In genomic region chr14:104968153-104968527, GRCh38 we compare ENCODE assay signal across 1 cellular context.
TF ChIP-seq lines count a peak whose summit lies in the region.

No MANE protein-coding gene starts in this region.

TF ChIP-seq in HepG2, 621 proteins besides CTCF, POLR2A, EP300 and RAD21:
- no peak for TF ChIP-seq ZNF362 (CRISPR knock-in tag; IDR thresholded peaks at IDR 0.05; ENCODE audit: borderline replicate concordance)
- TF ChIP-seq NR1H2 (CRISPR knock-in tag; IDR thresholded peaks at IDR 0.05; ENCODE audit: borderline replicate concordance, low read depth) = no peak
- no peak for TF ChIP-seq POGZ (CRISPR knock-in tag; IDR thresholded peaks at IDR 0.05)
- 0 out of 2 replicates have a peak, but pooled peaks have one; percentile 15 for TF ChIP-seq EZH2 (conservative IDR thresholded peaks at IDR 0.05; ENCODE audit: low read depth, low read length)
- TF ChIP-seq ZNF770 (CRISPR knock-in tag; IDR thresholded peaks at IDR 0.05) = peak; percentile 8; the same call in 1 of the 2 replicates
- no peak for TF ChIP-seq CERS6 (CRISPR knock-in tag; IDR thresholded peaks at IDR 0.05)
- TF ChIP-seq, protein P1, sequence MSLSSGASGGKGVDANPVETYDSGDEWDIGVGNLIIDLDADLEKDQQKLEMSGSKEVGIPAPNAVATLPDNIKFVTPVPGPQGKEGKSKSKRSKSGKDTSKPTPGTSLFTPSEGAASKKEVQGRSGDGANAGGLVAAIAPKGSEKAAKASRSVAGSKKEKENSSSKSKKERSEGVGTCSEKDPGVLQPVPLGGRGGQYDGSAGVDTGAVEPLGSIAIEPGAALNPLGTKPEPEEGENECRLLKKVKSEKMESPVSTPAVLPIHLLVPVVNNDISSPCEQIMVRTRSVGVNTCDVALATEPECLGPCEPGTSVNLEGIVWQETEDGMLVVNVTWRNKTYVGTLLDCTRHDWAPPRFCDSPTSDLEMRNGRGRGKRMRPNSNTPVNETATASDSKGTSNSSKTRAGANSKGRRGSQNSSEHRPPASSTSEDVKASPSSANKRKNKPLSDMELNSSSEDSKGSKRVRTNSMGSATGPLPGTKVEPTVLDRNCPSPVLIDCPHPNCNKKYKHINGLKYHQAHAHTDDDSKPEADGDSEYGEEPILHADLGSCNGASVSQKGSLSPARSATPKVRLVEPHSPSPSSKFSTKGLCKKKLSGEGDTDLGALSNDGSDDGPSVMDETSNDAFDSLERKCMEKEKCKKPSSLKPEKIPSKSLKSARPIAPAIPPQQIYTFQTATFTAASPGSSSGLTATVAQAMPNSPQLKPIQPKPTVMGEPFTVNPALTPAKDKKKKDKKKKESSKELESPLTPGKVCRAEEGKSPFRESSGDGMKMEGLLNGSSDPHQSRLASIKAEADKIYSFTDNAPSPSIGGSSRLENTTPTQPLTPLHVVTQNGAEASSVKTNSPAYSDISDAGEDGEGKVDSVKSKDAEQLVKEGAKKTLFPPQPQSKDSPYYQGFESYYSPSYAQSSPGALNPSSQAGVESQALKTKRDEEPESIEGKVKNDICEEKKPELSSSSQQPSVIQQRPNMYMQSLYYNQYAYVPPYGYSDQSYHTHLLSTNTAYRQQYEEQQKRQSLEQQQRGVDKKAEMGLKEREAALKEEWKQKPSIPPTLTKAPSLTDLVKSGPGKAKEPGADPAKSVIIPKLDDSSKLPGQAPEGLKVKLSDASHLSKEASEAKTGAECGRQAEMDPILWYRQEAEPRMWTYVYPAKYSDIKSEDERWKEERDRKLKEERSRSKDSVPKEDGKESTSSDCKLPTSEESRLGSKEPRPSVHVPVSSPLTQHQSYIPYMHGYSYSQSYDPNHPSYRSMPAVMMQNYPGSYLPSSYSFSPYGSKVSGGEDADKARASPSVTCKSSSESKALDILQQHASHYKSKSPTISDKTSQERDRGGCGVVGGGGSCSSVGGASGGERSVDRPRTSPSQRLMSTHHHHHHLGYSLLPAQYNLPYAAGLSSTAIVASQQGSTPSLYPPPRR (CRISPR knock-in tag; IDR thresholded peaks at IDR 0.05; ENCODE audit: borderline replicate concordance) = no peak
